In genomic region chr17:8470447-8471047, GRCh38 we compare ENCODE assay signal across 10 cellular contexts. TPM values are rescaled to one million over a fixed set of nuclear protein-coding genes. Genes with fewer than 3 reads are reported as not detected.
DNase-seq lines count a peak whose midpoint lies in the region; ATAC-seq and TF ChIP-seq lines count a peak whose summit lies in the region.
"Had no signal": no experiment of that assay in that cellular context is flagged by ENCODE, and none has a peak within 500 bp of the region (broad histone marks: within the 10 kb centered on the region; RNA-seq: fewer than 3 reads in every experiment).

No MANE protein-coding gene starts in this region.

- H3K9me3 ChIP-seq in A673 (ENCODE audit: low read depth, low read length, poor library complexity, severe bottlenecking) (no peaks in the 10 kb centered on the region), esophagus squamous epithelium (no peaks in the 10 kb centered on the region), lung (ENCODE audit: control insufficient read depth in 2 of 2, insufficient read depth in 1 of 2, low read length in 1 of 2) (no peaks in the 10 kb centered on the region)

- no TSS peak for BruUV-seq in A673 (replicated peaks; lab: Mats Ljungman, UMichigan)

- H3K4me1 ChIP-seq in A673 (ENCODE audit: insufficient read depth, low read length, poor library complexity, severe bottlenecking) (peaks cover 16% of the 10 kb centered on the region), esophagus squamous epithelium (peaks cover 0 to 37% (median 13%) of the 10 kb centered on the region in 3 donors), lung (ENCODE audit: control insufficient read depth in 2 of 2, insufficient read depth in 2 of 2, low read length in 2 of 2) (peaks cover 0 to 7% of the 10 kb centered on the region in 2 donors)

- POLR2A ChIA-PET in A673 (lab: Charles Lee; ENCODE audit: low non-redundant PET): interaction anchor here (0.6 kb wide), 1 partner anchor 14 kb away, joined by 10 read pairs; no protein-coding TSS in a partner anchor

- peak; percentile 24 for ATAC-seq in lung (ENCODE audit: insufficient read depth, low FRiP score)
- ATAC-seq in GM18517 (IDR thresholded peaks at IDR 0.05; ENCODE audit: unreplicated experiment): no peak
- ATAC-seq in GM18520 (IDR thresholded peaks at IDR 0.05; ENCODE audit: unreplicated experiment): no peak

- H3K36me3 ChIP-seq in A673 (ENCODE audit: insufficient read depth, low read length, poor library complexity, severe bottlenecking): peaks cover 50% of the 10 kb centered on the region
- H3K36me3 ChIP-seq in esophagus squamous epithelium: peaks cover 25 to 87% (median 48%) of the 10 kb centered on the region in 3 donors
- H3K36me3 ChIP-seq in lung (ENCODE audit: control insufficient read depth in 2 of 2, insufficient read depth in 2 of 2, low read length in 2 of 2): peaks cover 19 to 49% of the 10 kb centered on the region in 2 donors

- 48 to 51% methylated on average over 7 to 14 of the region's 20 CpGs for WGBS in esophagus squamous epithelium, 2 donors
- 62 to 76% methylated on average over 20 of the region's 20 CpGs for WGBS in lung, 2 donors

- CTCF ChIA-PET in A673 (lab: Charles Lee): no interaction called here

- no peaks in the 10 kb centered on the region for H3K27me3 ChIP-seq in A673 (replicated peaks; ENCODE audit: insufficient read depth, low read depth, low read length, poor library complexity)
- H3K27me3 ChIP-seq in esophagus squamous epithelium: no peaks in the 10 kb centered on the region
- H3K27me3 ChIP-seq in lung (ENCODE audit: control insufficient read depth, insufficient read depth): no peaks in the 10 kb centered on the region

- DNase-seq in A673 (ENCODE audit: low spot score) (peak; percentile 68), NCI-H2196 treated with DMSO at 0.1 percent for 48 hours (lab: John Stamatoyannopoulos, UW; ENCODE audit: unreplicated experiment) (peak; percentile 0), esophagus squamous epithelium (lab: John Stamatoyannopoulos, UW) (no peak), lung (ENCODE audit: low spot score) (no peak), posterior vena cava (ENCODE audit: low spot score) (no peak)
- DNase-seq in activated CD4-positive, alpha-beta T cell treated with anti-CD3 and anti-CD28 coated beads for 4 hours: no peak
- DNase-seq: activated CD4-positive, alpha-beta T cell treated with anti-CD3 and anti-CD28 coated beads for 48 hours; trophoblast cell had no signal

- TF ChIP-seq CTCF in A673 (conservative IDR thresholded peaks at IDR 0.05; ENCODE audit: low read depth, low read length) (no peak), esophagus squamous epithelium (IDR thresholded peaks at IDR 0.05) (no peak), lung (IDR thresholded peaks at IDR 0.05; ENCODE audit: control extremely low read depth, extremely low read depth) (no peak)

- H3K27ac ChIP-seq in A673 (ENCODE audit: low read depth, low read length, poor library complexity, severe bottlenecking) (no peak overlapping the region), esophagus squamous epithelium (peak overlapping the region in 3 of 4 donors; percentile 5 to 18 (median 6)), lung (ENCODE audit: low read depth in 1 of 2, low read length in 1 of 2) (peak overlapping the region in 1 of 2 donors; percentile 37)

- no peak for TF ChIP-seq POLR2A in esophagus squamous epithelium (IDR thresholded peaks at IDR 0.05)

- intact Hi-C loops in A673 (cut with micrococcal nuclease; ENCODE audit: unreplicated experiment) (no loop called here), esophagus squamous epithelium (cut with DNase I) (no loop called here), posterior vena cava (cut with DNase I) (no loop called here)

- H3K4me3 ChIP-seq in A673 (ENCODE audit: low read depth, low read length, poor library complexity, severe bottlenecking) (no peak overlapping the region), esophagus squamous epithelium (no peak overlapping the region), lung (no peak overlapping the region)

RNA-seq across cellular contexts. Expression of gene NDEL1, which starts 34.9 kb away (rescaled TPM):
- total RNA-seq in A673 (2021) (71.1 and 76.5 TPM in 2 replicates), esophagus squamous epithelium (100 to 1,000 TPM in 1 of 4 donors, 10 to 100 TPM in 3; 67.5 to 107 (median 73.1) TPM), lung (100 to 1,000 TPM in 1 of 2 donors, 10 to 100 TPM in 1; 58.5 to 101 TPM), posterior vena cava (10 to 100 TPM; 60.8 to 78.9 TPM)
- 10 to 100 TPM; 25.2 to 52.4 TPM for polyA plus RNA-seq in lung

Comparison
In these comparisons a context has a peak if more than half of its experiments do, and no peak if none do; other contexts are left out.
1. DNase-seq: peak in A673 (single experiment) and NCI-H2196 treated with DMSO at 0.1 percent for 48 hours (single experiment); none in esophagus squamous epithelium (single experiment), lung (single experiment), activated CD4-positive, alpha-beta T cell treated with anti-CD3 and anti-CD28 coated beads for 4 hours (0 of 2) and posterior vena cava (single experiment).